27 cellular contexts compared by ENCODE assay signal in the genomic region with DNA sequence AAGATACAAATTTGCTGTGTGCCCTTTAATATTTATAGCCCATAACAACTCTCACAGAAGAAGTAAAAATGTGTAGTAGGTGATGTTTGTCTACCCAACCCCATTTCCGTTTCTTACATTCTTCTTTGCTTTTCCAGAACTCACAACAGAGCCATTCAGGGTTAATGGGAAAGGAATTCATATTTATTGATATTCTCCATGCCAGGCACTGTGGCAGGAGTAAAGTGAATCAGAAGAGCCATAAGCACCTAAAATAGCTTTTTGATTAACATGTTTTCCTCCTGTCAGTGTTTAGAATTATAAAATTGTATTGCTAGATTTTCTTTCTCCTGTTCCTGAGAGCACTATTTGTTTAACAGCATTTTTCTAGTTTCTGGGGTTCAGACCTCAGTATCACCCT. TPM values are rescaled to one million over a fixed set of nuclear protein-coding genes. Genes with fewer than 3 reads are reported as not detected.
DNase-seq lines count a peak whose midpoint lies in the region; ATAC-seq and TF ChIP-seq lines count a peak whose summit lies in the region.
"Had no signal": no experiment of that assay in that cellular context is flagged by ENCODE, and none has a peak within 500 bp of the region (broad histone marks: within the 10 kb centered on the region; RNA-seq: fewer than 3 reads in every experiment).

No MANE protein-coding gene starts in this region.

- H3K36me3 Mint-ChIP-seq in WTC11: no peaks in the 10 kb centered on the region

- no peaks in the 10 kb centered on the region for H4K20me1 ChIP-seq in hepatocyte (ENCODE audit: insufficient read depth, poor library complexity, severe bottlenecking)
- H4K20me1 ChIP-seq: BLaER1 had no signal

- in situ Hi-C loops in transverse colon (cut with MboI; ENCODE audit: low pct_ligation_motif_present in 1 of 4, low pct_unique_long_range_greater_than_20kb in 1 of 4, low sequenced_read_pairs in 3 of 4): no loop called here

- peak overlapping the region; percentile 15; the same call in 1 of the 2 replicates for H3K27ac Mint-ChIP-seq in WTC11
- H3K27ac Mint-ChIP-seq: activated naive CD4-positive, alpha-beta T cell treated with anti-CD3 and anti-CD28 coated beads for 36 hours; stimulated activated naive CD8-positive, alpha-beta T cell treated with anti-CD3 and anti-CD28 coated beads, Interleukin-15, Interleukin-2, amounts not matched to agents 100 ng/mL and 50 ng/mL, for 24 hours had no signal

- no peaks in the 10 kb centered on the region for H3K27me3 Mint-ChIP-seq in WTC11 (ENCODE audit: low read depth)
- H3K27me3 Mint-ChIP-seq: stimulated activated naive CD8-positive, alpha-beta T cell treated with anti-CD3 and anti-CD28 coated beads, Interleukin-15, Interleukin-2, amounts not matched to agents 100 ng/mL and 50 ng/mL, for 24 hours had no signal

- H3K27ac ChIP-seq in hepatocyte: peak overlapping the region; percentile 91
- peak overlapping the region; percentile 68 to 81 (median 75) for H3K27ac ChIP-seq in transverse colon
- H3K27ac ChIP-seq: BLaER1, neutrophil, thyroid gland had no signal

- CTCF ChIA-PET in WTC11 (lab: Charles Lee): no interaction called here

- H2AFZ ChIP-seq in hepatocyte: no peak overlapping the region

- no peak overlapping the region for H3K4me3 Mint-ChIP-seq in WTC11
- H3K4me3 Mint-ChIP-seq: activated naive CD4-positive, alpha-beta T cell treated with anti-CD3 and anti-CD28 coated beads for 36 hours; stimulated activated naive CD8-positive, alpha-beta T cell treated with anti-CD3 and anti-CD28 coated beads, Interleukin-15, Interleukin-2, amounts not matched to agents 100 ng/mL and 50 ng/mL, for 24 hours had no signal

- H3K4me3 ChIP-seq in hepatocyte (no peak overlapping the region), transverse colon (peak overlapping the region in 1 of 4 donors; percentile 6)
- H3K4me3 ChIP-seq: BLaER1, lung, MG63, thyroid gland had no signal

- WGBS in hepatocyte (ENCODE audit: low lambda C conversion rate, missing lambda C conversion rate): 74% methylated on average over 1 of the region's 1 CpG
- WGBS in transverse colon (ENCODE audit: low coverage in 1 of 2), 2 donors: 33 to 43% methylated on average over 1 of the region's 1 CpG

- intact Hi-C loops in transverse colon (cut with DNase I; ENCODE audit: low total_unique reads): no loop called here

- DNase-seq in HT-29 (ENCODE audit: low spot score) (peak; percentile 63), WTC11 (ENCODE audit: low spot score) (no peak), hepatocyte (ENCODE audit: low spot score) (no peak), transverse colon (no peak), NCI-H526 treated with DMSO at 0.1 percent for 48 hours (lab: John Stamatoyannopoulos, UW) (no peak), NCI-H1694 (lab: John Stamatoyannopoulos, UW) (no peak)
- DNase-seq: activated CD4-positive, alpha-beta T cell treated with anti-CD3 and anti-CD28 coated beads, Interleukin-2, amount 50 U/mL, for 1 hour; activated naive CD4-positive, alpha-beta T cell treated with anti-CD3 and anti-CD28 coated beads for 36 hours; COR-L47; DMS79 treated with DMSO at 0.1 percent for 48 hours; effector memory CD4-positive, alpha-beta T cell; erythroblast; HCEC 1CT; KBM-7; MG63; NCI-H1417; NCI-H2081 treated with DMSO at 0.1 percent for 48 hours; Right ventricle myocardium superior; SW 1271; T-helper 9 cell; thyroid gland had no signal

- TF ChIP-seq EP300 in transverse colon (IDR thresholded peaks at IDR 0.05; ENCODE audit: low read depth): no peak

- H3K9me3 ChIP-seq in hepatocyte (ENCODE audit: low read depth) (no peaks in the 10 kb centered on the region), transverse colon (no peaks in the 10 kb centered on the region)
- H3K9me3 ChIP-seq: BLaER1, MG63, neutrophil, thyroid gland had no signal

- TF ChIP-seq CTCF in WTC11 (IDR thresholded peaks at IDR 0.05): no peak
- no peak for TF ChIP-seq CTCF in hepatocyte (IDR thresholded peaks at IDR 0.05; ENCODE audit: poor library complexity)
- TF ChIP-seq CTCF in transverse colon (IDR thresholded peaks at IDR 0.05): no peak

- peaks cover 46% of the 10 kb centered on the region for H3K79me2 ChIP-seq in hepatocyte

- POLR2A ChIA-PET in WTC11 (lab: Charles Lee): no interaction called here

- H3K36me3 ChIP-seq in hepatocyte (replicated peaks; ENCODE audit: insufficient read depth, low read depth): no peaks in the 10 kb centered on the region
- no peaks in the 10 kb centered on the region for H3K36me3 ChIP-seq in transverse colon
- H3K36me3 ChIP-seq: BLaER1, MG63, neutrophil, thyroid gland had no signal

- H3K4me1 Mint-ChIP-seq in WTC11: peaks cover 20% of the 10 kb centered on the region

- H3K4me1 ChIP-seq in hepatocyte (ENCODE audit: insufficient read depth) (peaks cover 21% of the 10 kb centered on the region), transverse colon (peaks cover 6 to 32% (median 13%) of the 10 kb centered on the region in 4 donors)
- H3K4me1 ChIP-seq: BLaER1 had no signal

- H3K4me2 ChIP-seq in hepatocyte: peak overlapping the region; percentile 59
- H3K4me2 ChIP-seq: BLaER1 had no signal

- H3K27me3 ChIP-seq in hepatocyte: no peaks in the 10 kb centered on the region
- H3K27me3 ChIP-seq in transverse colon: no peaks in the 10 kb centered on the region
- H3K27me3 ChIP-seq: BLaER1, MG63, neutrophil, thyroid gland had no signal

- no peaks in the 10 kb centered on the region for H3K9me2 ChIP-seq in hepatocyte (replicated peaks; ENCODE audit: insufficient read depth)

- H3K9me3 Mint-ChIP-seq in WTC11: no peaks in the 10 kb centered on the region
- H3K9me3 Mint-ChIP-seq: stimulated activated naive CD8-positive, alpha-beta T cell treated with anti-CD3 and anti-CD28 coated beads, Interleukin-15, Interleukin-2, amounts not matched to agents 100 ng/mL and 50 ng/mL, for 24 hours had no signal

- no peak for TF ChIP-seq POLR2A in transverse colon (IDR thresholded peaks at IDR 0.05)

- no peak for ATAC-seq in WTC11
- no peak for ATAC-seq in GM18868 (IDR thresholded peaks at IDR 0.05; ENCODE audit: unreplicated experiment)

TF ChIP-seq in WTC11, 78 proteins besides CTCF, POLR2A, EP300 and RAD21 (continues in another document):
- TF ChIP-seq ATF2 (CRISPR knock-in tag; IDR thresholded peaks at IDR 0.05; ENCODE audit: borderline replicate concordance, low read depth): no peak
- no peak for TF ChIP-seq FOXK1 (CRISPR knock-in tag; IDR thresholded peaks at IDR 0.05)
- no peak for TF ChIP-seq ZNF396 (CRISPR knock-in tag; IDR thresholded peaks at IDR 0.05; ENCODE audit: borderline replicate concordance)
- TF ChIP-seq USF2 (CRISPR knock-in tag; IDR thresholded peaks at IDR 0.05): no peak
- no peak for TF ChIP-seq CREM (CRISPR knock-in tag; IDR thresholded peaks at IDR 0.05)
- no peak for TF ChIP-seq NR1H2 (CRISPR knock-in tag; IDR thresholded peaks at IDR 0.05)
- TF ChIP-seq CREB1 (CRISPR knock-in tag; IDR thresholded peaks at IDR 0.05): no peak
- no peak for TF ChIP-seq GABPB1 (CRISPR knock-in tag; IDR thresholded peaks at IDR 0.05)
- TF ChIP-seq ZNF219 (CRISPR knock-in tag; IDR thresholded peaks at IDR 0.05; ENCODE audit: borderline replicate concordance): no peak
- no peak for TF ChIP-seq NFE2L1 (CRISPR knock-in tag; IDR thresholded peaks at IDR 0.05)
- TF ChIP-seq, protein P1, sequence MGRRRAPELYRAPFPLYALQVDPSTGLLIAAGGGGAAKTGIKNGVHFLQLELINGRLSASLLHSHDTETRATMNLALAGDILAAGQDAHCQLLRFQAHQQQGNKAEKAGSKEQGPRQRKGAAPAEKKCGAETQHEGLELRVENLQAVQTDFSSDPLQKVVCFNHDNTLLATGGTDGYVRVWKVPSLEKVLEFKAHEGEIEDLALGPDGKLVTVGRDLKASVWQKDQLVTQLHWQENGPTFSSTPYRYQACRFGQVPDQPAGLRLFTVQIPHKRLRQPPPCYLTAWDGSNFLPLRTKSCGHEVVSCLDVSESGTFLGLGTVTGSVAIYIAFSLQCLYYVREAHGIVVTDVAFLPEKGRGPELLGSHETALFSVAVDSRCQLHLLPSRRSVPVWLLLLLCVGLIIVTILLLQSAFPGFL (CRISPR knock-in tag; IDR thresholded peaks at IDR 0.05; ENCODE audit: borderline replicate concordance): no peak
- TF ChIP-seq ZNF232 (CRISPR knock-in tag; IDR thresholded peaks at IDR 0.05): no peak
- no peak for TF ChIP-seq SOX15 (CRISPR knock-in tag; IDR thresholded peaks at IDR 0.05)
- TF ChIP-seq CBFB (CRISPR knock-in tag; IDR thresholded peaks at IDR 0.05; ENCODE audit: low read depth): no peak
- TF ChIP-seq OVOL2 (CRISPR knock-in tag; IDR thresholded peaks at IDR 0.05; ENCODE audit: borderline replicate concordance): no peak
- TF ChIP-seq FOXP1 (CRISPR knock-in tag; IDR thresholded peaks at IDR 0.05; ENCODE audit: borderline replicate concordance): no peak
- TF ChIP-seq ZNF121 (CRISPR knock-in tag; IDR thresholded peaks at IDR 0.05): no peak
- no peak for TF ChIP-seq MXD4 (CRISPR knock-in tag; IDR thresholded peaks at IDR 0.05; ENCODE audit: borderline replicate concordance)

RNA-seq across cellular contexts. Expression of gene SEMA3C, which starts 49.5 kb away (rescaled TPM):
- total RNA-seq in HT-29 (2014; rRNA removed; shearing (Covaris generic)): 57.8 and 79.6 TPM in 2 replicates
- total RNA-seq in WTC11 (2021) (1.6 to 3.1 TPM (median 2.1 TPM) in 3 replicates), hepatocyte (134 and 139 TPM in 2 replicates), transverse colon (10 to 100 TPM; 34.0 to 83.8 (median 79.9) TPM)
- polyA plus RNA-seq in hepatocyte: 34.8 and 37.1 TPM in 2 replicates
- total RNA-seq: activated naive CD4-positive, alpha-beta T cell treated with anti-CD3 and anti-CD28 coated beads for 36 hours; OCI-LY7 had no signal
